1 cellular context compared by ENCODE assay signal in the genomic region with DNA sequence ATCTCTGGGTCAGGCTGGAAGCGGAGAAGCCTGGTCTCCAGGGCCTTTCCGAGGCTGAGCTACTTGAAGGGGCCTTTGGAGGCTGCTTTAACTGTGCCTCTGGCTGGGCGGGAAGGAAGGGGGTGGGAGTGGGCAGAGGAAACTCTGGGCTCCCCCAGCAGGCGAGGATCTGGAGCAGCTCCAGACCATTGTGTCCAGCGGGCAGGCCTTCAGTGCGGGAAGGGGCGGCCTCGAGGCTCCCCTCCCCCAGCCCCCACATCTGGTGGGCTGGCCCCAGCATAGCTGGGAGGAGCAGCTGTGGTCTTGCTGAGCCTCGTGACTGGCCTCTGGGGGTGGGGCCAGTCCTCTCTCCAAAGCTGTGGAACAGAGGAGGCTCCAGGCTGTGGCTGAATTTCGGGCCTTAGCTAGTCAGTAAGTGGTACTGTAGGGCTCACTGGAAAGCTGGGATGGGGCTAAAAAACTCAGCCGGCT.
TF ChIP-seq lines count a peak whose summit lies in the region.

No MANE protein-coding gene starts in this region.

TF ChIP-seq in K562, 482 proteins besides CTCF, POLR2A, EP300 and RAD21 (continued from another document and continues in another):
- TF ChIP-seq, protein P1, sequence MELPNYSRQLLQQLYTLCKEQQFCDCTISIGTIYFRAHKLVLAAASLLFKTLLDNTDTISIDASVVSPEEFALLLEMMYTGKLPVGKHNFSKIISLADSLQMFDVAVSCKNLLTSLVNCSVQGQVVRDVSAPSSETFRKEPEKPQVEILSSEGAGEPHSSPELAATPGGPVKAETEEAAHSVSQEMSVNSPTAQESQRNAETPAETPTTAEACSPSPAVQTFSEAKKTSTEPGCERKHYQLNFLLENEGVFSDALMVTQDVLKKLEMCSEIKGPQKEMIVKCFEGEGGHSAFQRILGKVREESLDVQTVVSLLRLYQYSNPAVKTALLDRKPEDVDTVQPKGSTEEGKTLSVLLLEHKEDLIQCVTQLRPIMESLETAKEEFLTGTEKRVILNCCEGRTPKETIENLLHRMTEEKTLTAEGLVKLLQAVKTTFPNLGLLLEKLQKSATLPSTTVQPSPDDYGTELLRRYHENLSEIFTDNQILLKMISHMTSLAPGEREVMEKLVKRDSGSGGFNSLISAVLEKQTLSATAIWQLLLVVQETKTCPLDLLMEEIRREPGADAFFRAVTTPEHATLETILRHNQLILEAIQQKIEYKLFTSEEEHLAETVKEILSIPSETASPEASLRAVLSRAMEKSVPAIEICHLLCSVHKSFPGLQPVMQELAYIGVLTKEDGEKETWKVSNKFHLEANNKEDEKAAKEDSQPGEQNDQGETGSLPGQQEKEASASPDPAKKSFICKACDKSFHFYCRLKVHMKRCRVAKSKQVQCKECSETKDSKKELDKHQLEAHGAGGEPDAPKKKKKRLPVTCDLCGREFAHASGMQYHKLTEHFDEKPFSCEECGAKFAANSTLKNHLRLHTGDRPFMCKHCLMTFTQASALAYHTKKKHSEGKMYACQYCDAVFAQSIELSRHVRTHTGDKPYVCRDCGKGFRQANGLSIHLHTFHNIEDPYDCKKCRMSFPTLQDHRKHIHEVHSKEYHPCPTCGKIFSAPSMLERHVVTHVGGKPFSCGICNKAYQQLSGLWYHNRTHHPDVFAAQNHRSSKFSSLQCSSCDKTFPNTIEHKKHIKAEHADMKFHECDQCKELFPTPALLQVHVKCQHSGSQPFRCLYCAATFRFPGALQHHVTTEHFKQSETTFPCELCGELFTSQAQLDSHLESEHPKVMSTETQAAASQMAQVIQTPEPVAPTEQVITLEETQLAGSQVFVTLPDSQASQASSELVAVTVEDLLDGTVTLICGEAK (IDR thresholded peaks at IDR 0.05): no peak
- TF ChIP-seq, protein P1 (CRISPR knock-in tag; IDR thresholded peaks at IDR 0.05): no peak
- no peak for TF ChIP-seq CBX1 (IDR thresholded peaks at IDR 0.05; ENCODE audit: low read depth)
- peak; percentile 66 for TF ChIP-seq ZNF134 (CRISPR knock-in tag; conservative IDR thresholded peaks at IDR 0.05)
- TF ChIP-seq ARNT (IDR thresholded peaks at IDR 0.05): no peak
- no peak for TF ChIP-seq CBFB (CRISPR knock-in tag; IDR thresholded peaks at IDR 0.05)
- TF ChIP-seq, protein P2, sequence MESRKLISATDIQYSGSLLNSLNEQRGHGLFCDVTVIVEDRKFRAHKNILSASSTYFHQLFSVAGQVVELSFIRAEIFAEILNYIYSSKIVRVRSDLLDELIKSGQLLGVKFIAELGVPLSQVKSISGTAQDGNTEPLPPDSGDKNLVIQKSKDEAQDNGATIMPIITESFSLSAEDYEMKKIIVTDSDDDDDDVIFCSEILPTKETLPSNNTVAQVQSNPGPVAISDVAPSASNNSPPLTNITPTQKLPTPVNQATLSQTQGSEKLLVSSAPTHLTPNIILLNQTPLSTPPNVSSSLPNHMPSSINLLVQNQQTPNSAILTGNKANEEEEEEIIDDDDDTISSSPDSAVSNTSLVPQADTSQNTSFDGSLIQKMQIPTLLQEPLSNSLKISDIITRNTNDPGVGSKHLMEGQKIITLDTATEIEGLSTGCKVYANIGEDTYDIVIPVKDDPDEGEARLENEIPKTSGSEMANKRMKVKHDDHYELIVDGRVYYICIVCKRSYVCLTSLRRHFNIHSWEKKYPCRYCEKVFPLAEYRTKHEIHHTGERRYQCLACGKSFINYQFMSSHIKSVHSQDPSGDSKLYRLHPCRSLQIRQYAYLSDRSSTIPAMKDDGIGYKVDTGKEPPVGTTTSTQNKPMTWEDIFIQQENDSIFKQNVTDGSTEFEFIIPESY (CRISPR knock-in tag; IDR thresholded peaks at IDR 0.05): no peak
- no peak for TF ChIP-seq ZNF507 (tag; conservative IDR thresholded peaks at IDR 0.05)
- no peak for TF ChIP-seq RBM17 (IDR thresholded peaks at IDR 0.05; ENCODE audit: borderline replicate concordance, low read depth, low read length)
- TF ChIP-seq SRSF7 (optimal IDR thresholded peaks at IDR 0.05; ENCODE audit: low read depth, low read length): no peak
- no peak for TF ChIP-seq SREBF1 (IDR thresholded peaks at IDR 0.05; ENCODE audit: borderline replicate concordance, low read depth, low read length)
- no peak for TF ChIP-seq NFE2 (IDR thresholded peaks at IDR 0.05; ENCODE audit: low read depth)
- TF ChIP-seq, protein P3, sequence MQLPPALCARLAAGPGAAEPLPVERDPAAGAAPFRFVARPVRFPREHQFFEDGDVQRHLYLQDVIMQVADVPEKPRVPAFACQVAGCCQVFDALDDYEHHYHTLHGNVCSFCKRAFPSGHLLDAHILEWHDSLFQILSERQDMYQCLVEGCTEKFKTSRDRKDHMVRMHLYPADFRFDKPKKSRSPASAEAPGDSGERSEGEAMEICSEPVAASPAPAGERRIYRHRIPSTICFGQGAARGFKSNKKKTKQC (CRISPR knock-in tag; IDR thresholded peaks at IDR 0.05): no peak
- TF ChIP-seq, protein P4, sequence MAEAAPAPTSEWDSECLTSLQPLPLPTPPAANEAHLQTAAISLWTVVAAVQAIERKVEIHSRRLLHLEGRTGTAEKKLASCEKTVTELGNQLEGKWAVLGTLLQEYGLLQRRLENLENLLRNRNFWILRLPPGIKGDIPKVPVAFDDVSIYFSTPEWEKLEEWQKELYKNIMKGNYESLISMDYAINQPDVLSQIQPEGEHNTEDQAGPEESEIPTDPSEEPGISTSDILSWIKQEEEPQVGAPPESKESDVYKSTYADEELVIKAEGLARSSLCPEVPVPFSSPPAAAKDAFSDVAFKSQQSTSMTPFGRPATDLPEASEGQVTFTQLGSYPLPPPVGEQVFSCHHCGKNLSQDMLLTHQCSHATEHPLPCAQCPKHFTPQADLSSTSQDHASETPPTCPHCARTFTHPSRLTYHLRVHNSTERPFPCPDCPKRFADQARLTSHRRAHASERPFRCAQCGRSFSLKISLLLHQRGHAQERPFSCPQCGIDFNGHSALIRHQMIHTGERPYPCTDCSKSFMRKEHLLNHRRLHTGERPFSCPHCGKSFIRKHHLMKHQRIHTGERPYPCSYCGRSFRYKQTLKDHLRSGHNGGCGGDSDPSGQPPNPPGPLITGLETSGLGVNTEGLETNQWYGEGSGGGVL (CRISPR knock-in tag; IDR thresholded peaks at IDR 0.05): no peak
- TF ChIP-seq, protein P5, sequence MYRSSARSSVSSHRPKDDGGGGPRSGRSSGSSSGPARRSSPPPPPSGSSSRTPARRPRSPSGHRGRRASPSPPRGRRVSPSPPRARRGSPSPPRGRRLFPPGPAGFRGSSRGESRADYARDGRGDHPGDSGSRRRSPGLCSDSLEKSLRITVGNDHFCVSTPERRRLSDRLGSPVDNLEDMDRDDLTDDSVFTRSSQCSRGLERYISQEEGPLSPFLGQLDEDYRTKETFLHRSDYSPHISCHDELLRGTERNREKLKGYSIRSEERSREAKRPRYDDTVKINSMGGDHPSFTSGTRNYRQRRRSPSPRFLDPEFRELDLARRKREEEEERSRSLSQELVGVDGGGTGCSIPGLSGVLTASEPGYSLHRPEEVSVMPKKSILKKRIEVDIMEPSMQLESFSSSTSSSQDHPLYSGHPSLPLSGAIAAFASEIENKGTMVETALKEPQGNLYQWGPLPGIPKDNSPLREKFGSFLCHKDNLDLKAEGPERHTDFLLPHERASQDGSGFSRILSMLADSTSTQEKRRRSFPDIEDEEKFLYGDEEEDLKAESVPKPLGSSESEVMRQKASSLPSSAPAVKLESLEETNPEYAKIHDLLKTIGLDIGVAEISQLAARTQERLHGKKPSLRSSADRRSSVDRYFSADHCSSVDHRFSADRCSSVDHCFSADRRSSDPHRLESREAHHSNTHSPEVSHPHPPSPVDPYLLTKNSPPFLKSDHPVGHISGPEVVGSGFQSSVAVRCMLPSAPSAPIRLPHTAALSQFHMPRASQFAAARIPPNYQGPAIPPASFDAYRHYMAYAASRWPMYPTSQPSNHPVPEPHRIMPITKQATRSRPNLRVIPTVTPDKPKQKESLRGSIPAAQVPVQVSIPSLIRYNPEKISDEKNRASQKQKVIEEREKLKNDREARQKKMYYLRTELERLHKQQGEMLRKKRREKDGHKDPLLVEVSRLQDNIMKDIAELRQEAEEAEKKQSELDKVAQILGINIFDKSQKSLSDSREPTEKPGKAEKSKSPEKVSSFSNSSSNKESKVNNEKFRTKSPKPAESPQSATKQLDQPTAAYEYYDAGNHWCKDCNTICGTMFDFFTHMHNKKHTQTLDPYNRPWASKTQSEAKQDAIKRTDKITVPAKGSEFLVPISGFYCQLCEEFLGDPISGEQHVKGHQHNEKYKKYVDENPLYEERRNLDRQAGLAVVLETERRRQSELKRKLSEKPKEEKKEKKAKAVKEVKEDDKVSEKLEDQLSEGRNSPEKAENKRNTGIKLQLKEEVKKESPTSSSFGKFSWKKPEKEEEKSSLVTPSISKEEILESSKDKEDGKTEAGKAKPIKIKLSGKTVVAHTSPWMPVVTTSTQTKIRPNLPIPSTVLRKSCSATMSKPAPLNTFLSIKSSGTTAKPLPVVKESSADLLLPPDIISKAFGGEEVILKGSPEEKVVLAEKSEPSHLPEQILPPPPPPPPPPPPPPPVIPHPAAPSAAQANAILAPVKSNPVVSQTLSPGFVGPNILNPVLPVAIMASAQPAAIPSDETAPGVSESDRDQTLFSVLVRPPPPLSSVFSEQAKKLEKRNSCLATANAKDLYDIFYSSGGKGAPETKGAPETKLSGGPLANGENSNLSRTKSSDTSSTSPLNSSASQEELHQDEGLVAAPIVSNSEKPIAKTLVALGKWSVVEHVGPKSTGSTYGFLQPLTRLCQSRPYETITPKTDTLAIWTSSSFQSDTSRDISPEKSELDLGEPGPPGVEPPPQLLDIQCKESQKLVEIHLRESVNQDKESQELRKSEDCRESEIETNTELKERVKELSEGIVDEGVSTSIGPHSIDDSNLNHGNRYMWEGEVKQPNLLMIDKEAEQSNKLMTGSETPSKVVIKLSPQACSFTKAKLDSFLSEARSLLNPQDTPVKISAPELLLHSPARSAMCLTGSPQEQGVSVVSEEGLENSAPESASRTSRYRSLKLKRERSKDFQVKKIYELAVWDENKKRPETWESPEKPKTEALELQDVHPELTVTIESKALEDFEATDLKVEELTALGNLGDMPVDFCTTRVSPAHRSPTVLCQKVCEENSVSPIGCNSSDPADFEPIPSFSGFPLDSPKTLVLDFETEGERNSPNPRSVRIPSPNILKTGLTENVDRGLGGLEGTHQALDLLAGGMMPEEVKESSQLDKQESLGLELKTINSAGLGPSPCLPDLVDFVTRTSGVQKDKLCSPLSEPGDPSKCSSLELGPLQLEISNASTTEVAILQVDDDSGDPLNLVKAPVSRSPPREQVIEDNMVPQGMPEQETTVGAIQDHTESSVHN (IDR thresholded peaks at IDR 0.05; ENCODE audit: borderline replicate concordance in 1 of 2, low read depth in 1 of 2): no peak
- no peak for TF ChIP-seq CREB1 (IDR thresholded peaks at IDR 0.05)
- no peak for TF ChIP-seq CREB1 (CRISPR knock-in tag; IDR thresholded peaks at IDR 0.05)
- peak; percentile 70; the same call in 1 of the 2 replicates for TF ChIP-seq RNF2 (IDR thresholded peaks at IDR 0.05)
- TF ChIP-seq ELF2 (CRISPR knock-in tag; IDR thresholded peaks at IDR 0.05): no peak
- TF ChIP-seq NFRKB (IDR thresholded peaks at IDR 0.05; ENCODE audit: low read depth): 0 out of 2 replicates have a peak, but pooled peaks have one; percentile 41
- TF ChIP-seq CBX3 (IDR thresholded peaks at IDR 0.05; ENCODE audit: borderline replicate concordance in 1 of 2, low read length in 2 of 2): no peak
- peak; percentile 47; the same call in 1 of the 2 replicates for TF ChIP-seq SOX6 (IDR thresholded peaks at IDR 0.05)
- TF ChIP-seq ZFP36 (IDR thresholded peaks at IDR 0.05; ENCODE audit: low read depth, low read length, partially characterized antibody): peak; percentile 10
- peak; percentile 50 for TF ChIP-seq EGR1 (conservative IDR thresholded peaks at IDR 0.05)
- TF ChIP-seq ZFPM2 (CRISPR knock-in tag; IDR thresholded peaks at IDR 0.05): no peak
- TF ChIP-seq, protein P6, sequence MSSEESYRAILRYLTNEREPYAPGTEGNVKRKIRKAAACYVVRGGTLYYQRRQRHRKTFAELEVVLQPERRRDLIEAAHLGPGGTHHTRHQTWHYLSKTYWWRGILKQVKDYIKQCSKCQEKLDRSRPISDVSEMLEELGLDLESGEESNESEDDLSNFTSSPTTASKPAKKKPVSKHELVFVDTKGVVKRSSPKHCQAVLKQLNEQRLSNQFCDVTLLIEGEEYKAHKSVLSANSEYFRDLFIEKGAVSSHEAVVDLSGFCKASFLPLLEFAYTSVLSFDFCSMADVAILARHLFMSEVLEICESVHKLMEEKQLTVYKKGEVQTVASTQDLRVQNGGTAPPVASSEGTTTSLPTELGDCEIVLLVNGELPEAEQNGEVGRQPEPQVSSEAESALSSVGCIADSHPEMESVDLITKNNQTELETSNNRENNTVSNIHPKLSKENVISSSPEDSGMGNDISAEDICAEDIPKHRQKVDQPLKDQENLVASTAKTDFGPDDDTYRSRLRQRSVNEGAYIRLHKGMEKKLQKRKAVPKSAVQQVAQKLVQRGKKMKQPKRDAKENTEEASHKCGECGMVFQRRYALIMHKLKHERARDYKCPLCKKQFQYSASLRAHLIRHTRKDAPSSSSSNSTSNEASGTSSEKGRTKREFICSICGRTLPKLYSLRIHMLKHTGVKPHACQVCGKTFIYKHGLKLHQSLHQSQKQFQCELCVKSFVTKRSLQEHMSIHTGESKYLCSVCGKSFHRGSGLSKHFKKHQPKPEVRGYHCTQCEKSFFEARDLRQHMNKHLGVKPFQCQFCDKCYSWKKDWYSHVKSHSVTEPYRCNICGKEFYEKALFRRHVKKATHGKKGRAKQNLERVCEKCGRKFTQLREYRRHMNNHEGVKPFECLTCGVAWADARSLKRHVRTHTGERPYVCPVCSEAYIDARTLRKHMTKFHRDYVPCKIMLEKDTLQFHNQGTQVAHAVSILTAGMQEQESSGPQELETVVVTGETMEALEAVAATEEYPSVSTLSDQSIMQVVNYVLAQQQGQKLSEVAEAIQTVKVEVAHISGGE (CRISPR knock-in tag; IDR thresholded peaks at IDR 0.05): no peak
- no peak for TF ChIP-seq ZNF785 (CRISPR knock-in tag; IDR thresholded peaks at IDR 0.05)
- TF ChIP-seq ZNF24 (IDR thresholded peaks at IDR 0.05): no peak
- TF ChIP-seq ZNF263 (CRISPR knock-in tag; IDR thresholded peaks at IDR 0.05; ENCODE audit: borderline replicate concordance): peak; percentile 39; the same call in 1 of the 2 replicates
- TF ChIP-seq MXI1 (IDR thresholded peaks at IDR 0.05; ENCODE audit: low read depth, low read length): no peak
